ENCODE assay signal across 2 cellular contexts in the genomic region with DNA sequence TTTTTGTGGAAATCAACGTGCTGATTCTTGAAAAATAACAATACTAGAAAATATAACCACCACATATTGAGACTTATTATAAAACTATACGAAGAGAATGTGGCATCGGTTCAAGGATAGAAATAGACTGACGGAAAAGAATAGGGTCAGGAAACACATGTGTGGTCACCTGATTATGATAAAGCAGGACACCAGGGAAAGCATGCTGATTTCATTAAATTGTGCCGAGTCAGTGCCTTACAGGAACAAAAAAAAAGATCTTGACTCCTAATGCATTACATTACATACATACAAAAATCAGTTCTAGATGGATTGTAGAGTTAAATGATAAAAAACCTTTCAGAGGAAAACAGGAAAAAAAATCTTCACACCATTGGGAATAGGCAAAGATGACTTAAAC.
TF ChIP-seq lines count a peak whose summit lies in the region.

No MANE protein-coding gene starts in this region.

TF ChIP-seq in SK-N-SH, 30 proteins besides CTCF, POLR2A, EP300 and RAD21:
- TF ChIP-seq RFX5 (IDR thresholded peaks at IDR 0.05; ENCODE audit: low read length) = no peak
- no peak for TF ChIP-seq POLR2AphosphoS5 (IDR thresholded peaks at IDR 0.05; ENCODE audit: low read depth, low read length)

TF ChIP-seq in endothelial cell of umbilical vein, 7 proteins besides CTCF, POLR2A, EP300 and RAD21:
- no peak for TF ChIP-seq FOS (IDR thresholded peaks at IDR 0.05; ENCODE audit: borderline replicate concordance, insufficient read depth, low read length)
- TF ChIP-seq, protein P1, sequence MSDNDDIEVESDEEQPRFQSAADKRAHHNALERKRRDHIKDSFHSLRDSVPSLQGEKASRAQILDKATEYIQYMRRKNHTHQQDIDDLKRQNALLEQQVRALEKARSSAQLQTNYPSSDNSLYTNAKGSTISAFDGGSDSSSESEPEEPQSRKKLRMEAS (IDR thresholded peaks at IDR 0.05; ENCODE audit: insufficient read depth, insufficient read length) = peak; percentile 19
